8 cellular contexts compared by ENCODE assay signal in the genomic region with DNA sequence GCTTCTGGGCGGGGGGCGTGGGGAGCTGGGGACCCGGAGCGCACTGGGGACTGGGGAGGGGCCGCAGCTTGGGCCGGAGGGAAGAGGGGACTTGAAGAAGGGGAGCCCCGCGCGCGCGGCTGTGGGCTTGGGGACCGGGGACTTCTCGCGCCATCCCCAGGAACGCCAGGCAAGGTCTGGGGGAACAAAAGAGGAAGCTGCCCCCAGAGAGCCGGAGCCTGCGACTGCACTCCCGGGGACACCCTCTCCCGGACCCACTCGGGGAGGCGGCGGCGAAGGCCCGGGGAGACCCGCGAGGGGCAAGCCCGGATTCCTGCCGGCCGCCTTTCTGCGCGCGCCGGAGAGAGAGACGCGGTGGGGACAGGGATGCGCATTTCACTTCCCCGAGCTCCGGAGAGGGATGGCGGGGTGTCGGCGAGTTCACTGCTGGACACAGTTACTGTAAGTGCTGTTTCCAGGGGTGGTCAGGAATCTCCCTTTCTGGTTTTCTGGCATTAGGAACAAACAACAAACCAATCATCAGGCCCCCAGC. TPM values are rescaled to one million over a fixed set of nuclear protein-coding genes. Genes with fewer than 3 reads are reported as not detected.
A peak's percentile ranks its signal among the peaks of the same experiment; 100 is the strongest.
DNase-seq lines count a peak whose midpoint lies in the region; ATAC-seq and TF ChIP-seq lines count a peak whose summit lies in the region.

No MANE protein-coding gene starts in this region.

- no peaks in the 10 kb centered on the region for H3K79me1 ChIP-seq in trophoblast cell (ENCODE audit: low read length)

- H3K36me3 ChIP-seq in GM06990 (ENCODE audit: control insufficient read depth, insufficient read depth, low read length): no peaks in the 10 kb centered on the region
- H3K36me3 ChIP-seq in trophoblast cell (ENCODE audit: control insufficient read depth in 1 of 2, insufficient read depth in 2 of 2, low read length in 2 of 2): no peaks in the 10 kb centered on the region

- H3K23ac ChIP-seq in trophoblast cell (ENCODE audit: low read length): no peak overlapping the region

- no CpG with 5 or more reads among the region's 41 CpGs for WGBS in trophoblast cell (ENCODE audit: extremely low coverage, insufficient coverage, insufficient read length)

- peaks cover 23% of the 10 kb centered on the region for H3K9me3 ChIP-seq in trophoblast cell (ENCODE audit: insufficient read depth, low read depth, low read length)

- no peak overlapping the region for H3K14ac ChIP-seq in trophoblast cell (ENCODE audit: low read length)

- peak overlapping the region; percentile 88 to 97 for H3K4me3 Mint-ChIP-seq in activated T-cell treated with anti-CD3 and anti-CD28 coated beads, Interleukin-2, amount 50 U/mL, for 72 hours

- H3K27ac ChIP-seq in trophoblast cell (ENCODE audit: low read depth, low read length): no peak overlapping the region

- H3K27me3 Mint-ChIP-seq in activated T-cell treated with anti-CD3 and anti-CD28 coated beads, Interleukin-2, amount 50 U/mL, for 72 hours (ENCODE audit: low read depth): no peaks in the 10 kb centered on the region

- no peak overlapping the region for H2BK12ac ChIP-seq in trophoblast cell (ENCODE audit: low read length)

- H3K4me3 ChIP-seq in GM06990 (replicated peaks; ENCODE audit: low read depth, low read length) (peak overlapping the region; percentile 51), trophoblast cell (ENCODE audit: low read depth, low read length) (no peak overlapping the region)

- DNase-seq in GM06990 (ENCODE audit: extremely low read depth, insufficient read length): no peak
- peak; percentile 37 to 48 for DNase-seq in activated T-cell treated with anti-CD3 and anti-CD28 coated beads, Interleukin-2, amount 50 U/mL, for 72 hours
- peak; percentile 74 for DNase-seq in Right ventricle myocardium inferior (ENCODE audit: missing footprints)
- DNase-seq in trophoblast cell: no peak
- no peak for DNase-seq in AG08395 (ENCODE audit: low spot score)
- no peak for DNase-seq in NCI-H524 (lab: John Stamatoyannopoulos, UW)
- DNase-seq in NCI-H1048 (lab: John Stamatoyannopoulos, UW): no peak

- no peak overlapping the region for H2AK5ac ChIP-seq in trophoblast cell (ENCODE audit: low read length)

- H3K9ac ChIP-seq in trophoblast cell (ENCODE audit: low read length): no peak overlapping the region

- peak; percentile 11 for ATAC-seq in HG02973 (IDR thresholded peaks at IDR 0.05; ENCODE audit: unreplicated experiment)
- ATAC-seq in activated T-cell treated with anti-CD3 and anti-CD28 coated beads, Interleukin-2, amount 50 U/mL, for 72 hours (replicated peaks in 1 of 2): peak; percentile 32 to 37
- peak; percentile 26 for ATAC-seq in Right ventricle myocardium inferior

- TF ChIP-seq CTCF in GM06990 (IDR thresholded peaks at IDR 0.05; ENCODE audit: insufficient read depth, low read length, poor library complexity, severe bottlenecking): no peak

- H3K18ac ChIP-seq in trophoblast cell (ENCODE audit: low read length): no peak overlapping the region

- no peak overlapping the region for H4K8ac ChIP-seq in trophoblast cell (ENCODE audit: low read depth, low read length)

- peaks cover 10 to 11% of the 10 kb centered on the region in 2 experiments for H3K4me1 ChIP-seq in trophoblast cell (ENCODE audit: control insufficient read depth in 1 of 2, insufficient read depth in 2 of 2, low read length in 2 of 2)

- no peak overlapping the region for H4K12ac ChIP-seq in trophoblast cell (ENCODE audit: low read depth, low read length)

- peaks cover 42% of the 10 kb centered on the region for H3K4me1 Mint-ChIP-seq in activated T-cell treated with anti-CD3 and anti-CD28 coated beads, Interleukin-2, amount 50 U/mL, for 72 hours (ENCODE audit: low read depth)

- H4K91ac ChIP-seq in trophoblast cell (ENCODE audit: low read depth, low read length): no peak overlapping the region

- peaks cover 0 to 2% of the 10 kb centered on the region in 2 donors for H3K9me3 Mint-ChIP-seq in activated T-cell treated with anti-CD3 and anti-CD28 coated beads, Interleukin-2, amount 50 U/mL, for 72 hours

- peak overlapping the region; percentile 32 for H3K27ac Mint-ChIP-seq in activated T-cell treated with anti-CD3 and anti-CD28 coated beads, Interleukin-2, amount 50 U/mL, for 72 hours

- peak overlapping the region; percentile 65 for H3K4me2 ChIP-seq in trophoblast cell (ENCODE audit: low read length)

- no peak overlapping the region for H3K4ac ChIP-seq in trophoblast cell (ENCODE audit: low read depth, low read length)

- no peaks in the 10 kb centered on the region for H3K79me2 ChIP-seq in trophoblast cell (ENCODE audit: control insufficient read depth, insufficient read depth, low read length, poor library complexity)

- no peak overlapping the region for H2BK5ac ChIP-seq in trophoblast cell (ENCODE audit: low read depth, low read length, poor library complexity)

- peaks cover 3 to 12% of the 10 kb centered on the region in 2 donors for H3K36me3 Mint-ChIP-seq in activated T-cell treated with anti-CD3 and anti-CD28 coated beads, Interleukin-2, amount 50 U/mL, for 72 hours (ENCODE audit: insufficient read depth in 2 of 2)

- intact Hi-C loops in Right ventricle myocardium inferior (cut with DNase I): loop anchor here (1.0 to 5.0 kb wide), 2 partner anchors 14 to 38 kb away; no protein-coding TSS in a partner anchor

- no peak overlapping the region for H2AFZ ChIP-seq in trophoblast cell (ENCODE audit: insufficient read depth, low read length, poor library complexity)

- peaks cover 4% of the 10 kb centered on the region; the same call in 1 of the 2 replicates for H3K27me3 ChIP-seq in GM06990 (replicated peaks; ENCODE audit: control insufficient read depth, insufficient read depth, low read length)
- H3K27me3 ChIP-seq in trophoblast cell (ENCODE audit: insufficient read depth, low read length): peaks cover 25% of the 10 kb centered on the region

- H2BK120ac ChIP-seq in trophoblast cell (ENCODE audit: insufficient read depth, low read length, poor library complexity): no peak overlapping the region

RNA-seq across cellular contexts. Expression of gene ABCG1, which starts 0.7 kb away (rescaled TPM):
- total RNA-seq in activated T-cell treated with anti-CD3 and anti-CD28 coated beads, Interleukin-2, amount 50 U/mL, for 72 hours: 10 to 100 TPM; 53.1 to 55.5 TPM
- total RNA-seq in Right ventricle myocardium inferior: 9.0 TPM
- polyA plus RNA-seq in trophoblast cell (2013): 0.70 and 0.99 TPM in 2 replicates

Comparison
In these comparisons a context has a peak if more than half of its experiments do, and no peak if none do; other contexts are left out.
1. DNase-seq: peak in activated T-cell treated with anti-CD3 and anti-CD28 coated beads, Interleukin-2, amount 50 U/mL, for 72 hours (2 of 2) and Right ventricle myocardium inferior (single experiment); none in GM06990 (single experiment), trophoblast cell (0 of 2), AG08395 (single experiment), NCI-H524 (0 of 2) and NCI-H1048 (single experiment).
2. Peak in every context shown above with its lines, with median percentiles within 50 percentile points of each other: ATAC-seq.